27 cellular contexts compared by ENCODE assay signal in genomic region chr15:39904115-39904514, GRCh38.
"Had no signal": no experiment of that assay in that cellular context is flagged by ENCODE, and none has a peak within 500 bp of the region (broad histone marks: within the 10 kb centered on the region; RNA-seq: fewer than 3 reads in every experiment).

No MANE protein-coding gene starts in this region.

- H3K4me2 ChIP-seq: neural progenitor cell had no signal

- ATAC-seq: psoas muscle; right cardiac atrium; right lobe of liver; stimulated activated effector memory CD8-positive, alpha-beta T cell treated with anti-CD3 and anti-CD28 coated beads, Interleukin-12 subunit alpha, Interleukin-12 subunit beta, amount 100 ng/mL, for 72 hours; stimulated activated naive B cell treated with anti-CD40 and anti-IgM and Interleukin-4, amounts not matched to agents 10 μg/mL and 1 μg/mL and 100 μg/mL, for 72 hours had no signal

- H3K36me3 ChIP-seq: neural progenitor cell, ovary, right lobe of liver, sigmoid colon, stomach, thoracic aorta, thyroid gland, tibial nerve, upper lobe of left lung, vagina had no signal

- H3K4me1 ChIP-seq: parathyroid adenoma, psoas muscle, right lobe of liver, stomach, tibial nerve, upper lobe of left lung, vagina had no signal

- FAIRE-seq: small intestine had no signal

- H3K9ac ChIP-seq: neural progenitor cell, parathyroid adenoma had no signal

- H3K27me3 Mint-ChIP-seq: progenitor cell of endocrine pancreas; stimulated activated naive B cell treated with anti-CD40 and anti-IgM and Interleukin-4, amounts not matched to agents 10 μg/mL and 1 μg/mL and 100 μg/mL, for 72 hours had no signal

- H3K4me3 ChIP-seq: neural progenitor cell, ovary, psoas muscle, right lobe of liver, sigmoid colon, stomach, thoracic aorta, thyroid gland, tibial nerve, upper lobe of left lung, vagina had no signal

- H3K27me3 ChIP-seq: neural progenitor cell, ovary, right lobe of liver, sigmoid colon, stomach, thyroid gland, tibial nerve, upper lobe of left lung, vagina had no signal

- H2AFZ ChIP-seq: neural progenitor cell, parathyroid adenoma had no signal

- H3K4me1 Mint-ChIP-seq: stimulated activated effector memory CD8-positive, alpha-beta T cell treated with anti-CD3 and anti-CD28 coated beads, Interleukin-12 subunit alpha, Interleukin-12 subunit beta, amount 100 ng/mL, for 72 hours; stimulated activated naive B cell treated with anti-CD40 and anti-IgM and Interleukin-4, amounts not matched to agents 10 μg/mL and 1 μg/mL and 100 μg/mL, for 72 hours had no signal

- H3K79me2 ChIP-seq: parathyroid adenoma had no signal

- DNase-seq: occipital lobe; ovary; posterior cingulate gyrus; psoas muscle; right cardiac atrium; right lobe of liver; sigmoid colon; small intestine; stimulated activated CD4-positive, alpha-beta T cell treated with anti-CD3 and anti-CD28 coated beads, Interleukin-15, amount 100 ng/mL, for 24 hours; stimulated activated CD4-positive, alpha-beta T cell treated with anti-CD3 and anti-CD28 coated beads, Interleukin-2, amount 100 ng/mL, for 24 hours; stimulated activated CD4-positive, alpha-beta T cell treated with anti-CD3 and anti-CD28 coated beads, Interleukin-2, amount 100 ng/mL, for 48 hours; stimulated activated CD4-positive, alpha-beta T cell treated with anti-CD3 and anti-CD28 coated beads, Interleukin-4, amount 100 ng/mL, for 24 hours; stimulated activated naive B cell treated with anti-CD40 and anti-IgM and Interleukin-4, amounts not matched to agents 10 μg/mL and 1 μg/mL and 100 μg/mL, for 72 hours; stimulated activated naive CD4-positive, alpha-beta T cell treated with Interleukin-2 at 50 U/mL for 16 hours; stomach; thyroid gland; trophoblast cell; upper lobe of left lung had no signal

- H3K27ac ChIP-seq: neural progenitor cell, ovary, parathyroid adenoma, psoas muscle, right lobe of liver, sigmoid colon, stomach, thoracic aorta, thyroid gland, tibial nerve, upper lobe of left lung, vagina had no signal

- H3K9me3 Mint-ChIP-seq: nephron; neural progenitor cell; stimulated activated effector memory CD8-positive, alpha-beta T cell treated with anti-CD3 and anti-CD28 coated beads, Interleukin-12 subunit alpha, Interleukin-12 subunit beta, amount 100 ng/mL, for 72 hours; stimulated activated naive B cell treated with anti-CD40 and anti-IgM and Interleukin-4, amounts not matched to agents 10 μg/mL and 1 μg/mL and 100 μg/mL, for 72 hours; stimulated activated naive CD8-positive, alpha-beta T cell treated with anti-CD3 and anti-CD28 coated beads, Interleukin-15, Interleukin-2, amounts not matched to agents 100 ng/mL and 50 ng/mL, for 24 hours had no signal

- H3K9me3 ChIP-seq: ovary, psoas muscle, right lobe of liver, sigmoid colon, stomach, thoracic aorta, thyroid gland, tibial nerve, upper lobe of left lung, vagina had no signal

- H3K27ac Mint-ChIP-seq: nephron; neural progenitor cell; progenitor cell of endocrine pancreas; stimulated activated effector memory CD8-positive, alpha-beta T cell treated with anti-CD3 and anti-CD28 coated beads, Interleukin-12 subunit alpha, Interleukin-12 subunit beta, amount 100 ng/mL, for 72 hours; stimulated activated naive B cell treated with anti-CD40 and anti-IgM and Interleukin-4, amounts not matched to agents 10 μg/mL and 1 μg/mL and 100 μg/mL, for 72 hours; stimulated activated naive CD8-positive, alpha-beta T cell treated with anti-CD3 and anti-CD28 coated beads, Interleukin-15, Interleukin-2, amounts not matched to agents 100 ng/mL and 50 ng/mL, for 24 hours had no signal

- H3K36me3 Mint-ChIP-seq: neural progenitor cell; stimulated activated effector memory CD8-positive, alpha-beta T cell treated with anti-CD3 and anti-CD28 coated beads, Interleukin-12 subunit alpha, Interleukin-12 subunit beta, amount 100 ng/mL, for 72 hours; stimulated activated naive B cell treated with anti-CD40 and anti-IgM and Interleukin-4, amounts not matched to agents 10 μg/mL and 1 μg/mL and 100 μg/mL, for 72 hours had no signal

- H3K4me3 Mint-ChIP-seq: nephron; neural progenitor cell; stimulated activated effector memory CD8-positive, alpha-beta T cell treated with anti-CD3 and anti-CD28 coated beads, Interleukin-12 subunit alpha, Interleukin-12 subunit beta, amount 100 ng/mL, for 72 hours; stimulated activated naive B cell treated with anti-CD40 and anti-IgM and Interleukin-4, amounts not matched to agents 10 μg/mL and 1 μg/mL and 100 μg/mL, for 72 hours; stimulated activated naive CD8-positive, alpha-beta T cell treated with anti-CD3 and anti-CD28 coated beads, Interleukin-15, Interleukin-2, amounts not matched to agents 100 ng/mL and 50 ng/mL, for 24 hours had no signal
